In genomic region chr4:41361831-41362646, GRCh38 we compare ENCODE assay signal across 9 cellular contexts.
DNase-seq lines count a peak whose midpoint lies in the region; ATAC-seq, FAIRE-seq and TF ChIP-seq lines count a peak whose summit lies in the region.
"Had no signal": no experiment of that assay in that cellular context is flagged by ENCODE, and none has a peak within 500 bp of the region (broad histone marks: within the 10 kb centered on the region; RNA-seq: fewer than 3 reads in every experiment).

No MANE protein-coding gene starts in this region.

- H3K9me3 Mint-ChIP-seq in HFFc6 = no peaks in the 10 kb centered on the region
- H3K9me3 Mint-ChIP-seq in stimulated activated memory B cell treated with anti-CD40 and anti-IgM and Interleukin-4, amounts not matched to agents 10 μg/mL and 1 μg/mL and 100 μg/mL, for 72 hours = no peaks in the 10 kb centered on the region
- H3K9me3 Mint-ChIP-seq: activated T-helper 1 cell treated with anti-CD3 and anti-CD28 coated beads, Interleukin-12 subunit alpha, Interleukin-12 subunit beta, Interleukin-2, Interleukin-4 antibody, amounts not matched to agents 30 ng/mL and 10 ng/mL and 1 ng/mL, durations not matched to agents 14 hours and 24 hours and 36 hours had no signal

- peaks cover 3 to 6% of the 10 kb centered on the region in 2 experiments for H4K20me1 ChIP-seq in H1 (replicated peaks in 1 of 2; ENCODE audit: control insufficient read depth in 1 of 2, insufficient read depth in 2 of 2, low read length in 2 of 2)

- H3K14ac ChIP-seq in H1 (ENCODE audit: insufficient read length) = no peak overlapping the region

- peaks cover 45% of the 10 kb centered on the region for H3K27me3 ChIP-seq in A673 (replicated peaks; ENCODE audit: insufficient read depth, low read depth, low read length, poor library complexity)
- peaks cover 36 to 72% (median 68%) of the 10 kb centered on the region in 4 experiments for H3K27me3 ChIP-seq in H1 (replicated peaks in 1 of 4; ENCODE audit: control insufficient read depth in 3 of 4, extremely low read depth in 1 of 4, insufficient read depth in 3 of 4, low read length in 3 of 4)
- no peaks in the 10 kb centered on the region for H3K27me3 ChIP-seq in muscle layer of duodenum (ENCODE audit: low read depth, low read length)

- CTCF ChIA-PET in A673 (lab: Charles Lee) = interaction anchor here (0.5 kb wide), 1 partner anchor 53 kb away, joined by 3 read pairs; no protein-coding TSS in a partner anchor
- CTCF ChIA-PET in H1 (lab: Charles Lee; ENCODE audit: partially characterized antibody) = interaction anchor here (0.7 to 2.0 kb wide), 10 partner anchors 8 to 285 kb away, joined by 3 to 7 read pairs (median 3); no protein-coding TSS in a partner anchor

- H4K91ac ChIP-seq in H1 (replicated peaks; ENCODE audit: insufficient read length, low read length) = no peak overlapping the region

- H2BK15ac ChIP-seq in H1 (ENCODE audit: low read length) = no peak overlapping the region

- no peaks in the 10 kb centered on the region for H3K79me1 ChIP-seq in H1 (ENCODE audit: low read depth, low read length)

- no peak overlapping the region for H3K27ac ChIP-seq in A673 (ENCODE audit: low read depth, low read length, poor library complexity, severe bottlenecking)
- H3K27ac ChIP-seq in H1 (ENCODE audit: low read depth, low read length) = no peak overlapping the region
- H3K27ac ChIP-seq in muscle layer of duodenum (ENCODE audit: low read length) = no peak overlapping the region

- H3K79me2 ChIP-seq in H1 (ENCODE audit: control insufficient read depth in 1 of 2, insufficient read depth in 2 of 2, low read length in 2 of 2) = no peaks in the 10 kb centered on the region

- no peak overlapping the region for H3K9ac ChIP-seq in H1 (replicated peaks in 1 of 4; ENCODE audit: extremely low read depth in 1 of 4, low read depth in 3 of 4, low read length in 3 of 4)

- H3K27me3 Mint-ChIP-seq in HFFc6 (ENCODE audit: insufficient read depth) = peaks cover 18% of the 10 kb centered on the region
- H3K27me3 Mint-ChIP-seq in stimulated activated memory B cell treated with anti-CD40 and anti-IgM and Interleukin-4, amounts not matched to agents 10 μg/mL and 1 μg/mL and 100 μg/mL, for 72 hours = peaks cover 58% of the 10 kb centered on the region

- no peak overlapping the region for H3K18ac ChIP-seq in H1 (ENCODE audit: extremely low read depth, low read length)

- TF ChIP-seq CTCF in A673 (conservative IDR thresholded peaks at IDR 0.05; ENCODE audit: low read depth, low read length) = no peak
- TF ChIP-seq CTCF in HFFc6 (IDR thresholded peaks at IDR 0.05) = no peak
- no peak for TF ChIP-seq CTCF in H1 (IDR thresholded peaks at IDR 0.05; ENCODE audit: control extremely low read depth in 1 of 3, insufficient read depth in 1 of 3, low read depth in 1 of 3, low read length in 3 of 3)

- no peak overlapping the region for H4K5ac ChIP-seq in H1 (ENCODE audit: insufficient read length, low read depth, low read length)

- H2BK12ac ChIP-seq in H1 (ENCODE audit: low read depth, low read length) = no peak overlapping the region

- no peak overlapping the region for H3K23ac ChIP-seq in H1 (ENCODE audit: insufficient read length)

- TF ChIP-seq POLR2A in H1 (IDR thresholded peaks at IDR 0.05; ENCODE audit: control extremely low read depth in 1 of 2, low read depth in 2 of 2, low read length in 2 of 2) = no peak

- H3K4me3 ChIP-seq in A673 (ENCODE audit: low read depth, low read length, poor library complexity, severe bottlenecking) = peak overlapping the region; percentile 60
- H3K4me3 ChIP-seq in H1 (ENCODE audit: extremely low read depth in 1 of 4, insufficient read depth in 2 of 4, low read depth in 3 of 4, low read length in 4 of 4) = peak overlapping the region; percentile 60 to 75 (median 63); a peak in 6 of 8 replicates
- H3K4me3 ChIP-seq in muscle layer of duodenum (ENCODE audit: low read depth in 1 of 2, low read length in 2 of 2) = peak overlapping the region; percentile 78 to 88

- H3K56ac ChIP-seq in H1 (replicated peaks; ENCODE audit: insufficient read length, low read depth, low read length) = no peak overlapping the region

- H2BK120ac ChIP-seq in H1 (replicated peaks; ENCODE audit: low read depth, low read length) = no peak overlapping the region

- DNase-seq in A673 (ENCODE audit: low spot score) (peak; percentile 12), HFFc6 (no peak), H1 (ENCODE audit: low read depth in 1 of 2, low spot score in 2 of 2) (no peak), A172 (ENCODE audit: low spot score) (no peak), NCI-H774 (lab: John Stamatoyannopoulos, UW) (no peak)

- no peak for ATAC-seq in HG02623 (IDR thresholded peaks at IDR 0.05; ENCODE audit: unreplicated experiment)
- ATAC-seq in stimulated activated memory B cell treated with anti-CD40 and anti-IgM and Interleukin-4, amounts not matched to agents 10 μg/mL and 1 μg/mL and 100 μg/mL, for 72 hours = no peak

- H4K8ac ChIP-seq in H1 (ENCODE audit: extremely low read depth, insufficient read depth, low read length) = no peak overlapping the region

- no peak overlapping the region for H2AK5ac ChIP-seq in H1 (ENCODE audit: low read depth, low read length)

- H3K4me1 Mint-ChIP-seq in HFFc6 (ENCODE audit: low read depth) = peaks cover 83% of the 10 kb centered on the region; the same call in 1 of the 2 replicates
- H3K4me1 Mint-ChIP-seq in stimulated activated memory B cell treated with anti-CD40 and anti-IgM and Interleukin-4, amounts not matched to agents 10 μg/mL and 1 μg/mL and 100 μg/mL, for 72 hours = peaks cover 8% of the 10 kb centered on the region

- H3K23me2 ChIP-seq in H1 (ENCODE audit: low read depth, low read length) = peaks cover 18% of the 10 kb centered on the region; the same call in 1 of the 2 replicates

- no peak for TF ChIP-seq RAD21 in H1 (IDR thresholded peaks at IDR 0.05 in 1 of 2, conservative IDR thresholded peaks at IDR 0.05 in 1 of 2; ENCODE audit: low read depth in 2 of 2, low read length in 2 of 2)

- H3K4me1 ChIP-seq in A673 (ENCODE audit: insufficient read depth, low read length, poor library complexity, severe bottlenecking) = no peaks in the 10 kb centered on the region
- peaks cover 19 to 36% (median 26%) of the 10 kb centered on the region in 4 experiments for H3K4me1 ChIP-seq in H1 (replicated peaks in 1 of 4; ENCODE audit: control insufficient read depth in 3 of 4, insufficient read depth in 4 of 4, low read length in 3 of 4)
- peaks cover 0 to 19% of the 10 kb centered on the region in 2 donors for H3K4me1 ChIP-seq in muscle layer of duodenum (ENCODE audit: control insufficient read depth in 1 of 2, insufficient read depth in 2 of 2, low read length in 2 of 2)

- H3K27ac Mint-ChIP-seq in HFFc6 = peak overlapping the region; percentile 91; the same call in 1 of the 2 replicates
- no peak overlapping the region for H3K27ac Mint-ChIP-seq in stimulated activated memory B cell treated with anti-CD40 and anti-IgM and Interleukin-4, amounts not matched to agents 10 μg/mL and 1 μg/mL and 100 μg/mL, for 72 hours
- H3K27ac Mint-ChIP-seq: activated T-helper 1 cell treated with anti-CD3 and anti-CD28 coated beads, Interleukin-12 subunit alpha, Interleukin-12 subunit beta, Interleukin-2, Interleukin-4 antibody, amounts not matched to agents 30 ng/mL and 10 ng/mL and 1 ng/mL, durations not matched to agents 14 hours and 24 hours and 36 hours had no signal

- no peak overlapping the region for H3K4ac ChIP-seq in H1 (replicated peaks; ENCODE audit: insufficient read length, low read depth, low read length)

- H3K4me3 Mint-ChIP-seq in HFFc6 = peak overlapping the region; percentile 87
- H3K4me3 Mint-ChIP-seq in stimulated activated memory B cell treated with anti-CD40 and anti-IgM and Interleukin-4, amounts not matched to agents 10 μg/mL and 1 μg/mL and 100 μg/mL, for 72 hours = no peak overlapping the region
- H3K4me3 Mint-ChIP-seq: activated T-helper 1 cell treated with anti-CD3 and anti-CD28 coated beads, Interleukin-12 subunit alpha, Interleukin-12 subunit beta, Interleukin-2, Interleukin-4 antibody, amounts not matched to agents 30 ng/mL and 10 ng/mL and 1 ng/mL, durations not matched to agents 14 hours and 24 hours and 36 hours had no signal

- no peak overlapping the region for H2BK5ac ChIP-seq in H1 (ENCODE audit: low read depth, low read length)

- BruUV-seq in A673 (replicated peaks; lab: Mats Ljungman, UMichigan) = no TSS peak

- no peaks in the 10 kb centered on the region for H3K9me3 ChIP-seq in A673 (ENCODE audit: low read depth, low read length, poor library complexity, severe bottlenecking)
- H3K9me3 ChIP-seq in H1 (ENCODE audit: insufficient read depth in 2 of 2, low read depth in 1 of 2, low read length in 1 of 2) = no peaks in the 10 kb centered on the region
- no peaks in the 10 kb centered on the region for H3K9me3 ChIP-seq in muscle layer of duodenum (ENCODE audit: control insufficient read depth in 1 of 2, low read length in 2 of 2)

- H3K4me2 ChIP-seq in H1 (ENCODE audit: insufficient read depth in 1 of 2, low read depth in 2 of 2, low read length in 2 of 2) = peak overlapping the region; percentile 95 to 99

- intact Hi-C loops in A673 (cut with micrococcal nuclease; ENCODE audit: unreplicated experiment) = no loop called here

- POLR2A ChIA-PET in A673 (lab: Charles Lee; ENCODE audit: low non-redundant PET) (no interaction called here), H1 (lab: Charles Lee; ENCODE audit: partially characterized antibody) (interaction anchor here (0.8 to 1.3 kb wide), 6 partner anchors 22 to 184 kb away, joined by 3 to 5 read pairs (median 4); partner anchors contain the start of gene UCHL1)

- no peak overlapping the region for H2BK20ac ChIP-seq in H1 (ENCODE audit: low read length)

- no peak overlapping the region for H2AFZ ChIP-seq in H1 (ENCODE audit: low read length)

- TF ChIP-seq EP300 in H1 (IDR thresholded peaks at IDR 0.05; ENCODE audit: borderline replicate concordance in 1 of 2, low read depth in 2 of 2, low read length in 2 of 2) = no peak

- peak; percentile 65 for FAIRE-seq in H1 (lab: Jason Lieb, UNC)

- H3K36me3 ChIP-seq in A673 (ENCODE audit: insufficient read depth, low read length, poor library complexity, severe bottlenecking) (no peaks in the 10 kb centered on the region), H1 (ENCODE audit: control insufficient read depth in 2 of 4, insufficient read depth in 4 of 4, low read length in 3 of 4) (no peaks in the 10 kb centered on the region; a peak in 1 of 8 replicates), muscle layer of duodenum (ENCODE audit: control insufficient read depth in 1 of 2, insufficient read depth in 2 of 2, low read length in 2 of 2) (no peaks in the 10 kb centered on the region)

- H3K36me3 Mint-ChIP-seq in HFFc6 (ENCODE audit: low read depth) = peaks cover 14% of the 10 kb centered on the region; the same call in 1 of the 2 replicates
- no peaks in the 10 kb centered on the region for H3K36me3 Mint-ChIP-seq in stimulated activated memory B cell treated with anti-CD40 and anti-IgM and Interleukin-4, amounts not matched to agents 10 μg/mL and 1 μg/mL and 100 μg/mL, for 72 hours

- WGBS in H1 (ENCODE audit: extremely low coverage in 1 of 2, insufficient coverage in 1 of 2, insufficient read length in 1 of 2, insufficient replicate concordance in 2 of 2, low coverage in 1 of 2, low lambda C conversion rate in 2 of 2, missing lambda C conversion rate in 1 of 2), 2 experiments = 15% methylated on average over 9 of the region's 9 CpGs; no CpG with 5 or more reads in 1 of the 2 experiments

TF ChIP-seq in H1, 55 proteins besides CTCF, POLR2A, EP300 and RAD21 (continues in another document):
- TF ChIP-seq SUZ12 (IDR thresholded peaks at IDR 0.05; ENCODE audit: low read length) = peak; percentile 44; the same call in 1 of the 2 replicates
